In genomic region chr1:54199765-54200518, GRCh38 we compare ENCODE assay signal across 8 cellular contexts. TPM values are rescaled to one million over a fixed set of nuclear protein-coding genes. Genes with fewer than 3 reads are reported as not detected.
DNase-seq lines count a peak whose midpoint lies in the region; ATAC-seq and TF ChIP-seq lines count a peak whose summit lies in the region.

Gene CYB5RL, minus strand, starts transcription at chr1:54200030. Its CDS starts 4,414 bp downstream, at chr1:54195616.
Gene MRPL37, plus strand, starts transcription at chr1:54200167. Its CDS starts 77 bp downstream, at chr1:54200244.

- intact Hi-C loops in mucosa of descending colon (cut with DNase I, micrococcal nuclease): no loop called here

- H3K9me3 ChIP-seq in mucosa of descending colon: no peaks in the 10 kb centered on the region

- no peak for TF ChIP-seq CTCF in epithelial cell of proximal tubule (conservative IDR thresholded peaks at IDR 0.05; ENCODE audit: low read depth, low read length)
- TF ChIP-seq CTCF in mucosa of descending colon (IDR thresholded peaks at IDR 0.05): no peak

- H3K36me3 Mint-ChIP-seq in IgD-negative memory B cell: peaks cover 2% of the 10 kb centered on the region

- peak within 1 kb of the TSS; percentile 90 to 99 (median 95) for H3K4me3 Mint-ChIP-seq in IgD-negative memory B cell

- no peaks in the 10 kb centered on the region for H3K36me3 ChIP-seq in mucosa of descending colon (ENCODE audit: low read depth)

- no peaks in the 10 kb centered on the region for H3K27me3 Mint-ChIP-seq in IgD-negative memory B cell

- H3K4me1 Mint-ChIP-seq in IgD-negative memory B cell: peaks cover 24 to 31% (median 30%) of the 10 kb centered on the region in 3 donors

- DNase-seq in DMS153 (lab: John Stamatoyannopoulos, UW) (peak; percentile 95), OCI-M1 (lab: John Stamatoyannopoulos, UW) (peak; percentile 97), activated T-cell treated with anti-CD3 and anti-CD28 coated beads for 24 hours (ENCODE audit: low read depth) (peak; percentile 88), epithelial cell of proximal tubule (ENCODE audit: low read depth) (peak; percentile 88), mucosa of descending colon (peak; percentile 90 to 98 (median 91))
- peak; percentile 50 to 74 for DNase-seq in stimulated activated CD8-positive, alpha-beta memory T cell treated with anti-CD3 and anti-CD28 coated beads, Interleukin-4, amount 100 ng/mL, for 1 hour (ENCODE audit: low read depth in 2 of 2, low spot score in 1 of 2)

- ATAC-seq in GM21576 (IDR thresholded peaks at IDR 0.05; ENCODE audit: unreplicated experiment) (peak; percentile 96), mucosa of descending colon (peak; percentile 99)

- no peaks in the 10 kb centered on the region for H3K9me3 Mint-ChIP-seq in IgD-negative memory B cell

- H3K4me3 ChIP-seq in epithelial cell of proximal tubule (ENCODE audit: low read depth, low read length) (peak within 1 kb of the TSS; percentile 87), mucosa of descending colon (peak within 1 kb of the TSS; percentile 81)

- H3K4me1 ChIP-seq in mucosa of descending colon (ENCODE audit: low read depth): peaks cover 16% of the 10 kb centered on the region

- H3K27ac Mint-ChIP-seq in IgD-negative memory B cell: peak within 1 kb of the TSS; percentile 20 to 92 (median 80)

RNA-seq across cellular contexts. Expression of gene CYB5RL, which starts in this region (rescaled TPM):
- polyA plus RNA-seq in IgD-negative memory B cell: 4.1 TPM
- total RNA-seq in epithelial cell of proximal tubule (2.8 and 6.0 TPM in 2 replicates), mucosa of descending colon (1 to 10 TPM; 6.9 to 9.1 (median 7.7) TPM)

RNA-seq across cellular contexts. Expression of gene MRPL37, which starts in this region (rescaled TPM):
- polyA plus RNA-seq in IgD-negative memory B cell: 56.2 TPM
- total RNA-seq in epithelial cell of proximal tubule (115 and 191 TPM in 2 replicates), mucosa of descending colon (10 to 100 TPM; 46.5 to 84.7 (median 58.8) TPM)

Comparison
In these comparisons a context has a peak if more than half of its experiments do, and no peak if none do; other contexts are left out.
1. Peak in every context shown above with its lines: DNase-seq, ATAC-seq and H3K4me3 ChIP-seq.